Comparison of ENCODE assay signal across 31 cellular contexts in genomic region chr18:54052259-54052658, GRCh38.
"Had no signal": no experiment of that assay in that cellular context is flagged by ENCODE, and none has a peak within 500 bp of the region (broad histone marks: within the 10 kb centered on the region; RNA-seq: fewer than 3 reads in every experiment).

No MANE protein-coding gene starts in this region.

- FAIRE-seq: pancreas had no signal

- H3K36me3 ChIP-seq: neutrophil, pancreas, right lobe of liver, sigmoid colon, spleen, suprapubic skin, tibial artery, transverse colon, upper lobe of right lung, uterus had no signal

- H3K9me3 ChIP-seq: neutrophil, pancreas, psoas muscle, right lobe of liver, sigmoid colon, spleen, suprapubic skin, testis, transverse colon, upper lobe of right lung, uterus had no signal

- H3K4me1 ChIP-seq: pancreas, psoas muscle, right lobe of liver, spleen, suprapubic skin, transverse colon, upper lobe of right lung, uterus had no signal

- H3K27me3 ChIP-seq: neutrophil, pancreas, right lobe of liver, sigmoid colon, spleen, suprapubic skin, testis, tibial artery, transverse colon, upper lobe of right lung, uterus had no signal

- H3K4me2 ChIP-seq: smooth muscle cell had no signal

- DNase-seq: naive thymus-derived CD4-positive, alpha-beta T cell; natural killer cell; nucleus accumbens; pancreas; psoas muscle; right cardiac atrium; right lobe of liver; sigmoid colon; spleen; stimulated activated CD4-positive, alpha-beta T cell treated with anti-CD3 and anti-CD28 coated beads, Interleukin-12 subunit alpha, Interleukin-12 subunit beta, amount 100 ng/mL, for 4 hours; stimulated activated CD4-positive, alpha-beta T cell treated with anti-CD3 and anti-CD28 coated beads, Interleukin-1b, Interleukin-23, amount 100 ng/mL, for 48 hours; stimulated activated CD4-positive, alpha-beta T cell treated with anti-CD3 and anti-CD28 coated beads, Interleukin-4, amount 100 ng/mL, for 1 hour; stimulated activated CD4-positive, alpha-beta T cell treated with anti-CD3 and anti-CD28 coated beads, Interleukin-4, amount 100 ng/mL, for 4 hours; stimulated activated CD8-positive, alpha-beta memory T cell treated with anti-CD3 and anti-CD28 coated beads, Interleukin-4, amount 100 ng/mL, for 48 hours; stimulated activated naive CD4-positive, alpha-beta T cell; stimulated activated naive CD8-positive, alpha-beta T cell treated with anti-CD3 and anti-CD28 coated beads, Interleukin-15, amount 100 ng/mL, for 72 hours; stimulated activated naive CD8-positive, alpha-beta T cell treated with anti-CD3 and anti-CD28 coated beads, Interleukin-15, Interleukin-2, amounts not matched to agents 100 U/mL and 50 U/mL, for 24 hours; substantia nigra; testis; tibial artery; transverse colon; upper lobe of right lung; uterus had no signal

- H3K36me3 Mint-ChIP-seq: naive thymus-derived CD4-positive, alpha-beta T cell; natural killer cell; stimulated activated memory B cell treated with anti-CD40 and anti-IgM and Interleukin-4, amounts not matched to agents 10 μg/mL and 1 μg/mL and 100 μg/mL, for 72 hours; type B pancreatic cell had no signal

- H3K4me3 ChIP-seq: pancreas, psoas muscle, right lobe of liver, sigmoid colon, skin epidermis, smooth muscle cell, spleen, suprapubic skin, testis, tibial artery, transverse colon, upper lobe of right lung, uterus had no signal

- H3K4me1 Mint-ChIP-seq: naive thymus-derived CD4-positive, alpha-beta T cell; natural killer cell; neural crest cell; stimulated activated memory B cell treated with anti-CD40 and anti-IgM and Interleukin-4, amounts not matched to agents 10 μg/mL and 1 μg/mL and 100 μg/mL, for 72 hours; stimulated activated naive CD8-positive, alpha-beta T cell treated with anti-CD3 and anti-CD28 coated beads, Interleukin-15, amount 100 ng/mL, for 72 hours had no signal

- H3K4me3 Mint-ChIP-seq: naive thymus-derived CD4-positive, alpha-beta T cell; natural killer cell; nephron; neural crest cell; stimulated activated memory B cell treated with anti-CD40 and anti-IgM and Interleukin-4, amounts not matched to agents 10 μg/mL and 1 μg/mL and 100 μg/mL, for 72 hours; stimulated activated naive CD8-positive, alpha-beta T cell treated with anti-CD3 and anti-CD28 coated beads, Interleukin-15, amount 100 ng/mL, for 72 hours; type B pancreatic cell had no signal

- H3K9me3 Mint-ChIP-seq: nephron; stimulated activated memory B cell treated with anti-CD40 and anti-IgM and Interleukin-4, amounts not matched to agents 10 μg/mL and 1 μg/mL and 100 μg/mL, for 72 hours; stimulated activated naive CD8-positive, alpha-beta T cell treated with anti-CD3 and anti-CD28 coated beads, Interleukin-15, amount 100 ng/mL, for 72 hours; type B pancreatic cell had no signal

- H3K27ac ChIP-seq: neutrophil, pancreas, psoas muscle, right lobe of liver, sigmoid colon, skin epidermis, spleen, suprapubic skin, testis, tibial artery, transverse colon, upper lobe of right lung, uterus had no signal

- H3K27ac Mint-ChIP-seq: naive thymus-derived CD4-positive, alpha-beta T cell; natural killer cell; nephron; stimulated activated memory B cell treated with anti-CD40 and anti-IgM and Interleukin-4, amounts not matched to agents 10 μg/mL and 1 μg/mL and 100 μg/mL, for 72 hours; stimulated activated naive CD8-positive, alpha-beta T cell treated with anti-CD3 and anti-CD28 coated beads, Interleukin-15, amount 100 ng/mL, for 72 hours; type B pancreatic cell had no signal
